8 cellular contexts compared by ENCODE assay signal in genomic region chr7:105678811-105679495, GRCh38.
DNase-seq lines count a peak whose midpoint lies in the region; ATAC-seq and TF ChIP-seq lines count a peak whose summit lies in the region.

No MANE protein-coding gene starts in this region.

- TF ChIP-seq CTCF in fibroblast of lung (conservative IDR thresholded peaks at IDR 0.05 in 1 of 2, IDR thresholded peaks at IDR 0.05 in 1 of 2; ENCODE audit: low read depth in 1 of 2, low read length in 2 of 2) = no peak
- TF ChIP-seq CTCF in brain microvascular endothelial cell (IDR thresholded peaks at IDR 0.05; ENCODE audit: low read depth, low read length, missing control alignments) = no peak

- in situ Hi-C loops in brain microvascular endothelial cell (cut with HindIII; ENCODE audit: low pct_ligation_motif_present, low sequenced_read_pairs) = no loop called here

- H3K9me3 ChIP-seq in fibroblast of lung (ENCODE audit: control insufficient read depth, insufficient read depth, low read depth, low read length) = no peaks in the 10 kb centered on the region

- peak overlapping the region; percentile 67 for H3K4me2 ChIP-seq in fibroblast of lung (ENCODE audit: extremely low read depth, insufficient read depth, low read length)

- peaks cover 6% of the 10 kb centered on the region for H3K4me1 ChIP-seq in fibroblast of lung (ENCODE audit: control insufficient read depth, extremely low read depth, insufficient read depth, low read length)

- no peaks in the 10 kb centered on the region for H3K36me3 ChIP-seq in fibroblast of lung (ENCODE audit: control insufficient read depth, insufficient read depth, low read length)
- no peaks in the 10 kb centered on the region for H3K36me3 ChIP-seq in brain microvascular endothelial cell (replicated peaks)

- no peak for TF ChIP-seq POLR2A in GM18505 (IDR thresholded peaks at IDR 0.05; ENCODE audit: borderline replicate concordance, extremely low read depth, insufficient read depth, insufficient read length)

- H3K27me3 ChIP-seq in fibroblast of lung (ENCODE audit: control insufficient read depth, insufficient read depth, low read length) = no peaks in the 10 kb centered on the region
- no peaks in the 10 kb centered on the region for H3K27me3 ChIP-seq in brain microvascular endothelial cell (replicated peaks)

- H3K79me2 ChIP-seq in fibroblast of lung (ENCODE audit: control insufficient read depth, insufficient read depth, low read length) = no peaks in the 10 kb centered on the region

- ATAC-seq in HG02678 (IDR thresholded peaks at IDR 0.05; ENCODE audit: unreplicated experiment) = peak; percentile 41
- no peak for ATAC-seq in HG02852 (IDR thresholded peaks at IDR 0.05; ENCODE audit: unreplicated experiment)
- no peak for ATAC-seq in GM18505 (IDR thresholded peaks at IDR 0.05; ENCODE audit: unreplicated experiment)

- H4K20me1 ChIP-seq in fibroblast of lung (ENCODE audit: control insufficient read depth, extremely low read depth, insufficient read depth, low read length) = no peaks in the 10 kb centered on the region

- H3K4me3 ChIP-seq in GM08714 (ENCODE audit: low read length) (peak overlapping the region; percentile 15; the same call in 1 of the 2 replicates), fibroblast of lung (replicated peaks in 1 of 4; ENCODE audit: control extremely low read depth in 1 of 4, insufficient read depth in 1 of 4, low read depth in 3 of 4, low read length in 4 of 4) (peak overlapping the region in 1 of 4 experiments; percentile 44), brain microvascular endothelial cell (ENCODE audit: low read depth, low read length) (no peak overlapping the region)

- H2AFZ ChIP-seq in fibroblast of lung (ENCODE audit: low read length) = peak overlapping the region; percentile 81

- peak overlapping the region; percentile 45 for H3K9ac ChIP-seq in fibroblast of lung (ENCODE audit: insufficient read depth, low read length)

- DNase-seq in UCSD-AML1 (lab: John Stamatoyannopoulos, UW; ENCODE audit: unreplicated experiment) = peak; percentile 52
- peak; percentile 15 to 68 for DNase-seq in fibroblast of lung (ENCODE audit: low read depth in 2 of 2)
- DNase-seq in occipital lobe (lab: John Stamatoyannopoulos, UW) = peak; percentile 86
- no peak for DNase-seq in brain microvascular endothelial cell

- H3K27ac ChIP-seq in fibroblast of lung (ENCODE audit: insufficient read depth, low read length) = peak overlapping the region; percentile 51
- no peak overlapping the region for H3K27ac ChIP-seq in brain microvascular endothelial cell
